8 cellular contexts compared by ENCODE assay signal in genomic region chr10:110279062-110279986, GRCh38. TPM values are rescaled to one million over a fixed set of nuclear protein-coding genes. Genes with fewer than 3 reads are reported as not detected.
A peak's percentile ranks its signal among the peaks of the same experiment; 100 is the strongest.
DNase-seq lines count a peak whose midpoint lies in the region; ATAC-seq and TF ChIP-seq lines count a peak whose summit lies in the region.

No MANE protein-coding gene starts in this region.

- no peak overlapping the region for H3K4me3 ChIP-seq in astrocyte of the spinal cord (ENCODE audit: low read depth, low read length)
- no peak overlapping the region for H3K4me3 ChIP-seq in hepatocyte

- no peaks in the 10 kb centered on the region for H3K9me2 ChIP-seq in hepatocyte (replicated peaks; ENCODE audit: insufficient read depth)

- intact Hi-C loops in sciatic nerve (cut with DNase I): loop anchor here (5.0 kb wide), 1 partner anchor 137 kb away; no protein-coding TSS in a partner anchor

- peak in 3 of 4 experiments; percentile 1 to 17 (median 4) for DNase-seq in activated CD4-positive, CD25-positive, alpha-beta regulatory T cell (lab: John Stamatoyannopoulos, UW)
- no peak for DNase-seq in activated CD4-positive, CD25-positive, alpha-beta regulatory T cell treated with anti-CD3 and anti-CD28 coated beads, Interleukin-2, amount 50 U/mL, for 72 hours
- DNase-seq in KG1 (lab: John Stamatoyannopoulos, UW) (peak; percentile 50), SHP77 (lab: John Stamatoyannopoulos, UW) (peak; percentile 21 to 58), astrocyte of the spinal cord (ENCODE audit: low read depth, low spot score) (peak; percentile 72), hepatocyte (ENCODE audit: low spot score) (peak; percentile 69), sciatic nerve (ENCODE audit: low spot score) (peak; percentile 72)

- no peak overlapping the region for H3K27ac ChIP-seq in hepatocyte

- H3K27me3 ChIP-seq in hepatocyte: no peaks in the 10 kb centered on the region

- H2AFZ ChIP-seq in hepatocyte: no peak overlapping the region

- ATAC-seq in sciatic nerve (peak; percentile 83), GM19023 (IDR thresholded peaks at IDR 0.05; ENCODE audit: unreplicated experiment) (no peak)

- TF ChIP-seq CTCF in astrocyte of the spinal cord (IDR thresholded peaks at IDR 0.05; ENCODE audit: low read depth, low read length) (peak; percentile 67), hepatocyte (IDR thresholded peaks at IDR 0.05; ENCODE audit: poor library complexity) (peak; percentile 80)

- H3K9me3 ChIP-seq in hepatocyte (ENCODE audit: low read depth): no peaks in the 10 kb centered on the region

- H3K79me2 ChIP-seq in hepatocyte: peaks cover 4% of the 10 kb centered on the region

- in situ Hi-C loops in astrocyte of the spinal cord (cut with HindIII; ENCODE audit: low sequenced_read_pairs): loop anchor here (25.0 kb wide), 1 partner anchor 142 kb away; no protein-coding TSS in a partner anchor

- no peaks in the 10 kb centered on the region for H3K36me3 ChIP-seq in hepatocyte (replicated peaks; ENCODE audit: insufficient read depth, low read depth)

- peak overlapping the region; percentile 43 for H3K4me2 ChIP-seq in hepatocyte

- H3K4me1 ChIP-seq in hepatocyte (ENCODE audit: insufficient read depth): no peaks in the 10 kb centered on the region

- no peaks in the 10 kb centered on the region for H4K20me1 ChIP-seq in hepatocyte (ENCODE audit: insufficient read depth, poor library complexity, severe bottlenecking)

- 46% methylated on average over 10 of the region's 10 CpGs for WGBS in hepatocyte (ENCODE audit: low lambda C conversion rate, missing lambda C conversion rate)

RNA-seq across cellular contexts. Expression of gene SMNDC1, which starts 25.4 kb away (rescaled TPM):
- total RNA-seq in hepatocyte: 13.6 and 17.4 TPM in 2 replicates
- polyA plus RNA-seq in hepatocyte: 14.3 and 19.1 TPM in 2 replicates
- 35.4 TPM for total RNA-seq in sciatic nerve
